1 cellular context compared by ENCODE assay signal in the genomic region with DNA sequence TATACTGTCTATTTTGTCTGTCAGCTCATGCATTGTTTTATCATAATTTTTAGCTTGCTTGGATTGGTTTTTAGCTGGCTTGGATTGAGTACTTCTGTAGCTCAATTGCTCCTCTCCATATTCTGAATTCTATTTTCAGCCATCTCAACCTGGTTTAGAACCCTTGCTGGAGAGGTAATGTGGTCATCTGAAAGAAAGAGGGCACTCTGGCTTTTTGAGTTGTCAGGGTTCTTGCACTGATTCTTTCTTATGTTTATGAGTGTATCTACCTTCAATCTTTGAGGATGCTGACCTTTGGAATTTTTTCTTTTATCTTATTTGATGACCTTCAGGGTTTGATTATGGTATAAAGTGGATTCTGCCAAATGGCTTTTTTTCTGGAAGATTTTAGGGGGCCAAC.
TF ChIP-seq lines count a peak whose summit lies in the region.

No MANE protein-coding gene starts in this region.

TF ChIP-seq in SK-N-SH treated with all-trans-retinoic acid at 6 μM for 48 hours, 23 proteins besides CTCF, POLR2A, EP300 and RAD21 (continued from another document):
- no peak for TF ChIP-seq TOX (CRISPR knock-in tag; IDR thresholded peaks at IDR 0.05; ENCODE audit: borderline replicate concordance)
- TF ChIP-seq ZFP30 (CRISPR knock-in tag; IDR thresholded peaks at IDR 0.05) = no peak
- TF ChIP-seq ESRRG (CRISPR knock-in tag; IDR thresholded peaks at IDR 0.05) = no peak
- TF ChIP-seq ISL1 (CRISPR knock-in tag; IDR thresholded peaks at IDR 0.05) = no peak
- no peak for TF ChIP-seq TCF4 (CRISPR knock-in tag; IDR thresholded peaks at IDR 0.05; ENCODE audit: borderline replicate concordance)
- TF ChIP-seq BACH2 (CRISPR knock-in tag; IDR thresholded peaks at IDR 0.05; ENCODE audit: borderline replicate concordance) = no peak
- TF ChIP-seq, protein P1, sequence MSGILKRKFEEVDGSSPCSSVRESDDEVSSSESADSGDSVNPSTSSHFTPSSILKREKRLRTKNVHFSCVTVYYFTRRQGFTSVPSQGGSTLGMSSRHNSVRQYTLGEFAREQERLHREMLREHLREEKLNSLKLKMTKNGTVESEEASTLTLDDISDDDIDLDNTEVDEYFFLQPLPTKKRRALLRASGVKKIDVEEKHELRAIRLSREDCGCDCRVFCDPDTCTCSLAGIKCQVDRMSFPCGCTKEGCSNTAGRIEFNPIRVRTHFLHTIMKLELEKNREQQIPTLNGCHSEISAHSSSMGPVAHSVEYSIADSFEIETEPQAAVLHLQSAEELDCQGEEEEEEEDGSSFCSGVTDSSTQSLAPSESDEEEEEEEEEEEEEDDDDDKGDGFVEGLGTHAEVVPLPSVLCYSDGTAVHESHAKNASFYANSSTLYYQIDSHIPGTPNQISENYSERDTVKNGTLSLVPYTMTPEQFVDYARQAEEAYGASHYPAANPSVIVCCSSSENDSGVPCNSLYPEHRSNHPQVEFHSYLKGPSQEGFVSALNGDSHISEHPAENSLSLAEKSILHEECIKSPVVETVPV (CRISPR knock-in tag; IDR thresholded peaks at IDR 0.05) = no peak
- no peak for TF ChIP-seq PPARA (CRISPR knock-in tag; IDR thresholded peaks at IDR 0.05; ENCODE audit: borderline replicate concordance)
- TF ChIP-seq, protein P2, sequence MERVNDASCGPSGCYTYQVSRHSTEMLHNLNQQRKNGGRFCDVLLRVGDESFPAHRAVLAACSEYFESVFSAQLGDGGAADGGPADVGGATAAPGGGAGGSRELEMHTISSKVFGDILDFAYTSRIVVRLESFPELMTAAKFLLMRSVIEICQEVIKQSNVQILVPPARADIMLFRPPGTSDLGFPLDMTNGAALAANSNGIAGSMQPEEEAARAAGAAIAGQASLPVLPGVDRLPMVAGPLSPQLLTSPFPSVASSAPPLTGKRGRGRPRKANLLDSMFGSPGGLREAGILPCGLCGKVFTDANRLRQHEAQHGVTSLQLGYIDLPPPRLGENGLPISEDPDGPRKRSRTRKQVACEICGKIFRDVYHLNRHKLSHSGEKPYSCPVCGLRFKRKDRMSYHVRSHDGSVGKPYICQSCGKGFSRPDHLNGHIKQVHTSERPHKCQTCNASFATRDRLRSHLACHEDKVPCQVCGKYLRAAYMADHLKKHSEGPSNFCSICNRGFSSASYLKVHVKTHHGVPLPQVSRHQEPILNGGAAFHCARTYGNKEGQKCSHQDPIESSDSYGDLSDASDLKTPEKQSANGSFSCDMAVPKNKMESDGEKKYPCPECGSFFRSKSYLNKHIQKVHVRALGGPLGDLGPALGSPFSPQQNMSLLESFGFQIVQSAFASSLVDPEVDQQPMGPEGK (CRISPR knock-in tag; IDR thresholded peaks at IDR 0.05; ENCODE audit: borderline replicate concordance) = no peak
- TF ChIP-seq ARNTL (CRISPR knock-in tag; IDR thresholded peaks at IDR 0.05; ENCODE audit: borderline replicate concordance, low read depth) = no peak
- TF ChIP-seq ZNF8 (CRISPR knock-in tag; IDR thresholded peaks at IDR 0.05) = no peak
